Comparison of ENCODE assay signal across 6 cellular contexts in the genomic region with DNA sequence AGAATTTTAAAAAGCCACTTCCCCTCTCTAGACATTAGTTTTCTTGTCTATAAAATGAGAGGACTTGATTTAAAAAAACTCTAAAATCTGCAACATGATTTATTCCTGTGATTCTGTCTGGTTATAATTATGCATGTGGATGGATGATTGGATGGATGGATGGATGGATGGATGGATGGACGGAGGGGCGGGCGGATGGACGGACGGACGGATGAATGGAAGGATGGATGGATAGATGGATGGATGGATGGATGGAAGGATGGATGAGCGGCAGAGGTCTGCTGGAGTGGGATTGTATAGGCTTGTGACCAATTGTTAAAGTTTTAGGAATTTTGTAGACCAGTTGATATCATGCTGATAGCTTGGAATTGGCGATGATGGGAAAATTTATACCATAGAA.
"Had no signal": no experiment of that assay in that cellular context is flagged by ENCODE, and none has a peak within 500 bp of the region (broad histone marks: within the 10 kb centered on the region; RNA-seq: fewer than 3 reads in every experiment).

No MANE protein-coding gene starts in this region.

- H3K4me3 Mint-ChIP-seq: IgD-negative memory B cell had no signal

- H3K27me3 Mint-ChIP-seq: IgD-negative memory B cell had no signal

- H3K36me3 Mint-ChIP-seq: IgD-negative memory B cell had no signal

- H3K27ac Mint-ChIP-seq: IgD-negative memory B cell had no signal

- H3K27ac ChIP-seq: HL-60 had no signal

- H3K4me1 Mint-ChIP-seq: IgD-negative memory B cell had no signal

- DNase-seq: IMR-90, KBM-7, KG1 had no signal

- H3K4me3 ChIP-seq: K562 had no signal
